27 cellular contexts compared by ENCODE assay signal in the genomic region with DNA sequence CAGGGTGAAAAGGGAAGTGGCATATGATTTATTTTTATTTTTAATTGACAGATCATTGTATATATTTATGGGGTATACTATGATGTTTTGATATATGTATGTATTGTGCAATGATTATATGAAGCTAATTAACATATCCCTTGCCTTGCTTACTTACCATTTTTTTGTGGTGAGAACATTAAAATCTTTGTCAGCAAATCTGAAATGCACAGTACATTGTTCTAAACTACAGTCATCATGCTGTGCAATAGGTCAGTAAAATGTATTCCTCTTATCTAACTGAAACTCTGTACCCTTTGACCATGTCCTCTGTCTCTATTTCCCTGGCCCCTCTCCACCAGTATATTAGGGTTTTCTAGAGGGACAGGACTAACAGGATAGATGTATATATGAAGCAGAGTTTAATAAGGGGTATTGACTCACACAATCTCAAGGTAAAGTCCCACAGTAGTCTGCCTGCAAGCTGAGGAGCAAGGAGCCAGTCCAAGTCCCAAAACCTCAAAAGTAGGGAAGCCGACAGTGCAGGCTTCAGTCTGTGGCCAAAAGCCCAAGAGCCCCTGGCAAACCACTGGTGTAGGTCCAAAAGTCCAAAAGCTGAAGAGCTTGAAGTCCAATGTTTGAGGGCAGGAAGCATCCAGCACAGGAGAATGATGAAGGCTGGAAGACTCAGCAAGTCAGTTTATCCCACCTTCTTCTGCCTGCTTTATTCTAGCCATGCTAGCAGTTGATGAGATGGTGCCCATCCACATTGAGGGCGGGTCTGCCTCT.
"Had no signal": no experiment of that assay in that cellular context is flagged by ENCODE, and none has a peak within 500 bp of the region (broad histone marks: within the 10 kb centered on the region; RNA-seq: fewer than 3 reads in every experiment).

No MANE protein-coding gene starts in this region.

- H3K36me3 ChIP-seq: brain microvascular endothelial cell, esophagus squamous epithelium, gastroesophageal sphincter, heart right ventricle had no signal

- H3K27ac Mint-ChIP-seq: activated CD4-positive, alpha-beta memory T cell treated with anti-CD3 and anti-CD28 coated beads, Interleukin-2, amount 10 ng/mL, durations not matched to agents 7 days and 5 days; activated CD4-positive, alpha-beta T cell treated with anti-CD3 and anti-CD28 coated beads for 36 hours; activated CD4-positive, alpha-beta T cell treated with anti-CD3 and anti-CD28 coated beads, Interleukin-2, amount 10 ng/mL, durations not matched to agents 7 days and 5 days; activated naive CD8-positive, alpha-beta T cell; activated T-cell treated with anti-CD3 and anti-CD28 coated beads, Interleukin-2, amount 50 U/mL, for 24 hours; activated T-cell treated with anti-CD3 and anti-CD28 coated beads, Interleukin-2, amount 50 U/mL, for 72 hours had no signal

- H3K27me3 ChIP-seq: brain microvascular endothelial cell, esophagus squamous epithelium, gastroesophageal sphincter, heart right ventricle had no signal

- H3K27me3 Mint-ChIP-seq: activated CD4-positive, alpha-beta memory T cell treated with anti-CD3 and anti-CD28 coated beads, Interleukin-2, amount 10 ng/mL, durations not matched to agents 7 days and 5 days; activated CD4-positive, alpha-beta T cell treated with anti-CD3 and anti-CD28 coated beads for 36 hours; activated CD4-positive, alpha-beta T cell treated with anti-CD3 and anti-CD28 coated beads, Interleukin-2, amount 10 ng/mL, durations not matched to agents 7 days and 5 days; activated naive CD8-positive, alpha-beta T cell; activated T-cell treated with anti-CD3 and anti-CD28 coated beads, Interleukin-2, amount 50 U/mL, for 24 hours had no signal

- H3K4me3 ChIP-seq: esophagus squamous epithelium, gastroesophageal sphincter, heart right ventricle had no signal

- H3K36me3 Mint-ChIP-seq: activated naive CD8-positive, alpha-beta T cell had no signal

- H3K4me1 ChIP-seq: esophagus squamous epithelium, gastroesophageal sphincter, heart right ventricle had no signal

- H3K9me3 ChIP-seq: esophagus squamous epithelium, gastroesophageal sphincter, heart right ventricle had no signal

- H3K4me1 Mint-ChIP-seq: activated CD4-positive, alpha-beta memory T cell treated with anti-CD3 and anti-CD28 coated beads, Interleukin-2, amount 10 ng/mL, durations not matched to agents 7 days and 5 days; activated CD4-positive, alpha-beta T cell treated with anti-CD3 and anti-CD28 coated beads for 36 hours; activated CD4-positive, alpha-beta T cell treated with anti-CD3 and anti-CD28 coated beads, Interleukin-2, amount 10 ng/mL, durations not matched to agents 7 days and 5 days had no signal

- H3K27ac ChIP-seq: brain microvascular endothelial cell, epithelial cell of prostate, esophagus squamous epithelium, gastroesophageal sphincter, heart right ventricle had no signal

- ATAC-seq: activated CD4-positive, alpha-beta T cell treated with anti-CD3 and anti-CD28 coated beads for 36 hours; activated T-cell treated with anti-CD3 and anti-CD28 coated beads, Interleukin-2, amount 50 U/mL, for 72 hours; gastroesophageal sphincter had no signal

- H3K4me3 Mint-ChIP-seq: activated CD4-positive, alpha-beta memory T cell treated with anti-CD3 and anti-CD28 coated beads, Interleukin-2, amount 10 ng/mL, durations not matched to agents 7 days and 5 days; activated CD4-positive, alpha-beta T cell treated with anti-CD3 and anti-CD28 coated beads for 36 hours; activated CD4-positive, alpha-beta T cell treated with anti-CD3 and anti-CD28 coated beads, Interleukin-2, amount 10 ng/mL, durations not matched to agents 7 days and 5 days; activated naive CD8-positive, alpha-beta T cell; activated T-cell treated with anti-CD3 and anti-CD28 coated beads, Interleukin-2, amount 50 U/mL, for 24 hours; activated T-cell treated with anti-CD3 and anti-CD28 coated beads, Interleukin-2, amount 50 U/mL, for 72 hours had no signal

- DNase-seq: activated CD4-positive, alpha-beta memory T cell treated with anti-CD3 and anti-CD28 coated beads, Interleukin-2, amount 10 ng/mL, durations not matched to agents 7 days and 5 days; activated CD4-positive, alpha-beta T cell treated with anti-CD3 and anti-CD28 coated beads for 36 hours; activated CD4-positive, alpha-beta T cell treated with anti-CD3 and anti-CD28 coated beads, Interleukin-2, amount 10 ng/mL, durations not matched to agents 7 days and 5 days; activated CD4-positive, alpha-beta T cell treated with anti-CD3 and anti-CD28 coated beads, Interleukin-2, amount 50 U/mL, for 4 hours; activated CD4-positive, CD25-positive, alpha-beta regulatory T cell; activated CD4-positive, CD25-positive, alpha-beta regulatory T cell treated with anti-CD3 and anti-CD28 coated beads, Interleukin-2, amount 50 U/mL, for 72 hours; activated CD8-positive, alpha-beta memory T cell treated with anti-CD3 and anti-CD28 coated beads, Interleukin-2, amount 50 U/mL, for 48 hours; activated effector memory CD4-positive, alpha-beta T cell treated with Interleukin-2 at 50 U/mL for 16 hours; activated gamma-delta T cell treated with Interleukin-2 at 50 U/mL for 16 hours; activated naive CD4-positive, alpha-beta T cell treated with anti-CD3 and anti-CD28 coated beads, Interleukin-2, amount 50 U/mL, for 16 hours; activated naive CD4-positive, alpha-beta T cell treated with Interleukin-2 at 50 U/mL for 16 hours; activated T-cell treated with anti-CD3 and anti-CD28 coated beads for 4 hours; activated T-cell treated with anti-CD3 and anti-CD28 coated beads, Interleukin-2, amount 50 U/mL, for 24 hours; activated T-cell treated with anti-CD3 and anti-CD28 coated beads, Interleukin-2, amount 50 U/mL, for 72 hours; amniotic stem cell; anterior cingulate cortex; brain microvascular endothelial cell; caudate nucleus; cortex of kidney; effector CD8-positive, alpha-beta T cell; esophagus squamous epithelium; foreskin melanocyte; heart right ventricle; T-helper 2 cell had no signal
